ENCODE assay signal across 21 cellular contexts in the genomic region with DNA sequence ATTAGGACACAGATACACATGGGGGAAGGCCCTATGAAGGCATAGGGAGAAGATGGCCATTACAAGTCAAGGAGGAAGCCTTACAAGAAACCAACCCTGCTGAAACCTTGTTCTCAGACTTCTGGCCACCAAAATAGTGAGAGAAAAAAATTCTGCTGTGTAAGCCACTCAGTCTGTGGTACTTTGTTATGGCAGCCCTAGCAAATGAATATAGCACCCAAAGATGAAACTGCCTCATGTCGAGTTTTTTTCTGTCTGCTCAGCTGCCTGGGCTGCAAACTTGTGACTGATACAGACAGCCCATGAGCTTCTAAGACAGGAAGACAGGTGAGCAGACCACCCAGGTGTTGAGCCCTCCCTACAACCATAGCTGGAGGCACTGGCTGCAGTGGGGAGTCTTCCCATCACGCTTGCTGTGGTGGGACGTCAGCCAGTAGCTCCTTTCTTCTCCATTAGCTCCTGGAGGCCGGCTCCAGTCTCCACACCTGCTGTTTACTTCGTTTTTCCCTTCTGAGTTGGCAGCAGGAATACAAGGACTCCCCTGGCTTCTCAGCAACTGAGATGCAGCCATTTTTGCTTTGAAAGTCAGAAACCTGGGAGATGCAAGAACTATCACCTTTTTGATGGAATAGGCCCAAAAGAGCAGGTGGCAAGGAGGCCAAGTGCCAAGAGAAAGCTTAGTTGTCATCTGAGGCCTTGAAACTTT.
"Had no signal": no experiment of that assay in that cellular context is flagged by ENCODE, and none has a peak within 500 bp of the region (broad histone marks: within the 10 kb centered on the region; RNA-seq: fewer than 3 reads in every experiment).

No MANE protein-coding gene starts in this region.

- H3K9me3 ChIP-seq: breast epithelium, esophagus squamous epithelium, gastroesophageal sphincter, right lobe of liver, tibial artery had no signal

- H3K4me1 ChIP-seq: breast epithelium, esophagus squamous epithelium, parathyroid adenoma, right lobe of liver, tibial artery had no signal

- ATAC-seq: activated CD4-positive, alpha-beta T cell treated with anti-CD3 and anti-CD28 coated beads for 36 hours; activated T-helper 17 cell treated with anti-CD3 and anti-CD28 coated beads, Interleukin-2, amount 50 U/mL, for 72 hours; gastroesophageal sphincter; left colon; right lobe of liver; stimulated activated naive CD8-positive, alpha-beta T cell treated with anti-CD3 and anti-CD28 coated beads, Interleukin-15, amount 100 ng/mL, for 72 hours had no signal

- H3K36me3 ChIP-seq: breast epithelium, esophagus squamous epithelium, gastroesophageal sphincter, right lobe of liver, tibial artery had no signal

- H3K27me3 ChIP-seq: breast epithelium, esophagus squamous epithelium, gastroesophageal sphincter, right lobe of liver, tibial artery had no signal

- H3K27ac ChIP-seq: breast epithelium, coronary artery, esophagus squamous epithelium, gastroesophageal sphincter, parathyroid adenoma, right lobe of liver, tibial artery had no signal

- H3K4me3 ChIP-seq: breast epithelium, coronary artery, esophagus squamous epithelium, gastroesophageal sphincter, right lobe of liver, skin epidermis, tibial artery had no signal

- DNase-seq: activated B cell treated with CpG ODN at 0.5 μM for 24 hours; activated CD4-positive, alpha-beta T cell treated with anti-CD3 and anti-CD28 coated beads for 36 hours; activated CD4-positive, alpha-beta T cell treated with anti-CD3 and anti-CD28 coated beads, Interleukin-2, amount 50 U/mL, for 4 hours; activated CD8-positive, alpha-beta memory T cell treated with anti-CD3 and anti-CD28 coated beads for 24 hours; activated CD8-positive, alpha-beta memory T cell treated with anti-CD3 and anti-CD28 coated beads, Interleukin-2, amount 50 U/mL, for 4 hours; activated naive CD8-positive, alpha-beta T cell treated with anti-CD3 and anti-CD28 coated beads for 36 hours; activated T-cell treated with anti-CD3 and anti-CD28 coated beads, Interleukin-2, amount 50 U/mL, for 24 hours; esophagus squamous epithelium; head of caudate nucleus; left colon; nephron progenitor cell; right lobe of liver; stimulated activated CD4-positive, alpha-beta T cell treated with anti-CD3 and anti-CD28 coated beads, Interleukin-1b, Interleukin-23, amount 100 ng/mL, for 48 hours; stimulated activated naive CD8-positive, alpha-beta T cell treated with anti-CD3 and anti-CD28 coated beads, Interleukin-15, amount 100 ng/mL, for 72 hours; tibial artery had no signal
